Comparison of ENCODE assay signal across 8 cellular contexts in genomic region chr2:10303174-10303633, GRCh38. TPM values are rescaled to one million over a fixed set of nuclear protein-coding genes. Genes with fewer than 3 reads are reported as not detected.
DNase-seq lines count a peak whose midpoint lies in the region; ATAC-seq and TF ChIP-seq lines count a peak whose summit lies in the region.

No MANE protein-coding gene starts in this region.

- peak; percentile 1 for ATAC-seq in left lung
- no peak for ATAC-seq in HG03457 (IDR thresholded peaks at IDR 0.05; ENCODE audit: unreplicated experiment)

- H3K27ac ChIP-seq in left lung (peak overlapping the region; percentile 75 to 93), substantia nigra (ENCODE audit: low read depth, low read length, poor library complexity, severe bottlenecking) (peak overlapping the region; percentile 61)

- peak overlapping the region; percentile 71 for H3K4me3 ChIP-seq in LNCaP clone FGC (ENCODE audit: low read depth, low read length)
- peak overlapping the region; percentile 65 for H3K4me3 ChIP-seq in astrocyte of the spinal cord (ENCODE audit: low read depth, low read length)
- peak overlapping the region; percentile 82 to 89 for H3K4me3 ChIP-seq in left lung

- no peak for TF ChIP-seq CTCF in LNCaP clone FGC (IDR thresholded peaks at IDR 0.05; ENCODE audit: control insufficient read depth, extremely low read depth, insufficient read depth)
- TF ChIP-seq CTCF in astrocyte of the spinal cord (IDR thresholded peaks at IDR 0.05; ENCODE audit: low read depth, low read length) = no peak
- TF ChIP-seq CTCF in left lung (IDR thresholded peaks at IDR 0.05) = no peak

- peaks cover 0 to 5% of the 10 kb centered on the region in 2 donors for H3K27me3 ChIP-seq in left lung

- in situ Hi-C loops in astrocyte of the spinal cord (cut with HindIII; ENCODE audit: low sequenced_read_pairs) = no loop called here

- H3K9me3 ChIP-seq in left lung = no peaks in the 10 kb centered on the region

- peak in 4 of 6 experiments; percentile 39 to 64 (median 54) for DNase-seq in stimulated activated naive CD4-positive, alpha-beta T cell (lab: John Stamatoyannopoulos, UW)
- DNase-seq in stimulated activated naive CD4-positive, alpha-beta T cell treated with Interleukin-2 at 50 U/mL for 16 hours (lab: John Stamatoyannopoulos, UW) = no peak
- DNase-seq in LNCaP clone FGC (ENCODE audit: low read depth) (no peak), astrocyte of the spinal cord (ENCODE audit: low read depth, low spot score) (peak; percentile 15), left lung (peak in 1 of 2 donors; percentile 86), substantia nigra (lab: John Stamatoyannopoulos, UW) (peak in 3 of 49 donors; percentile 17 to 52 (median 21)), D341Med (ENCODE audit: low spot score) (no peak)

- H3K4me1 ChIP-seq in left lung = peaks cover 30 to 83% of the 10 kb centered on the region in 2 donors

- intact Hi-C loops in left lung (cut with DNase I) = loop anchor here in 1 of 2 donors (10.0 kb wide), 1 partner anchor 102 kb away; no protein-coding TSS in a partner anchor

- H3K36me3 ChIP-seq in left lung = no peaks in the 10 kb centered on the region

RNA-seq across cellular contexts. Expression of gene HPCAL1, which starts 0.5 kb away (rescaled TPM):
- total RNA-seq in left lung = 100 to 1,000 TPM; 107 to 108 TPM

Comparison
In these comparisons a context has a peak if more than half of its experiments do, and no peak if none do; other contexts are left out.
1. DNase-seq: peak in stimulated activated naive CD4-positive, alpha-beta T cell (4 of 6) and astrocyte of the spinal cord (single experiment); none in stimulated activated naive CD4-positive, alpha-beta T cell treated with Interleukin-2 at 50 U/mL for 16 hours (single experiment), LNCaP clone FGC (single experiment) and D341Med (single experiment).
2. Peak in every context shown above with its lines, with median percentiles within 50 percentile points of each other: H3K4me3 ChIP-seq.